1 cellular context compared by ENCODE assay signal in the genomic region with DNA sequence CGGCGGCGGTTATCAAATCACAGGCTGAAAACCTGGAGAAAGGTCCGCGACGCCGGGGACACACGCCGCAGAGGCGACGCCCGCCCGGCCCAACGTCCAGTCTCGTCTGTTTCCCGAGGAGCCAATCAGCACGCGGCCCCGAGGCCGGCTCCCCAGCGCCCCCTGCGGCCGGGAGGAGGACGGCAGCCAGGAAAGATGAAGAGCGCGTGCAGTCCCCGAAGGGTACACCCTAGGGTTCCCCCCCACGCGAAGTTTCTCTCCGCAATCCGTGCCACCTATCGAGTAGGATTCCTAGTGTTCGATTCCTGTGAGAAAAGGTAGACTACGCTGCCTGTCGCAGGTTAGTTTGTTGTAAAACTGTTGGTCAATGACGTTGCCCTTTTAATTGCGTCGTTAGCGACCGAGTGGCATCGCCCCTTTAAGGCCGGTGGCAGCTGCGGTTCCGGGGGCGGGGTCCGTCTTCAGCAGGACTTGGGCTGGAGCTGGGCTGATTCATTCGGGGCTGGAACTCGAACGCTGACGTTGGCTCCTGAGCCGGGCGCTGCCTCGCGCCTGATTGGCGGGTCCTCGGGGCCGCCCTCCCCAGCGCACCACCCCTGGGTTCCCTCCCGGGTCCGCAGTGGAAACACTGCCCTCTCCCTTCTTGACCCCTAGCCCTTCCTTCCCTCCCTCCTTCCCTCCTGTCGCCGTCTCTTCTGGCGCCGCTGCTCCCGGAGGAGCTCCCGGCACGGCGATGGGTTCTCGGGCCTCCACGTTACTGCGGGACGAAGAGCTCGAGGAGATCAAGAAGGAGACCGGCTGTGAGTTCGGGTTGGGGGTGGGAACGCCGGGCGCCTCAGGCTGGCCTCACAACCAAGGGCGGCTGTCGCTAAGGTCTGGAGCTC.
TF ChIP-seq lines count a peak whose summit lies in the region.

Gene CHP1, plus strand, starts transcription at position 619 of the 884 bp plus-strand sequence. Its CDS starts 115 bp downstream, at position 734.
Gene EXD1, minus strand, starts transcription at position 108 of the 884 bp plus-strand sequence. CDS start 4,182 bp downstream, outside the sequence.

TF ChIP-seq in K562, 482 proteins besides CTCF, POLR2A, EP300 and RAD21 (continued from another document and continues in another):
- TF ChIP-seq FOXO4 (CRISPR knock-in tag; IDR thresholded peaks at IDR 0.05) (no peak), NFIC (IDR thresholded peaks at IDR 0.05) (peak; percentile 85), MCM5 (IDR thresholded peaks at IDR 0.05; ENCODE audit: low read depth) (no peak), ZBTB33 (CRISPR knock-in tag; IDR thresholded peaks at IDR 0.05) (peak; percentile 97), TAL1 (IDR thresholded peaks at IDR 0.05) (peak; percentile 40; the same call in 1 of the 2 replicates), RBM34 (IDR thresholded peaks at IDR 0.05; ENCODE audit: borderline replicate concordance, insufficient read depth, low read length) (no peak), KAT8 (IDR thresholded peaks at IDR 0.05; ENCODE audit: low read depth) (no peak), ZNF143 (CRISPR knock-in tag; IDR thresholded peaks at IDR 0.05) (no peak), GATA2 (CRISPR knock-in tag; IDR thresholded peaks at IDR 0.05) (0 out of 2 replicates have a peak, but pooled peaks have one; percentile 37), MXD1 (CRISPR knock-in tag; IDR thresholded peaks at IDR 0.05; ENCODE audit: borderline replicate concordance, poor library complexity, severe bottlenecking) (no peak), E2F5 (CRISPR knock-in tag; IDR thresholded peaks at IDR 0.05) (peak; percentile 95), DACH1 (IDR thresholded peaks at IDR 0.05; ENCODE audit: partially characterized antibody) (no peak), ERF (CRISPR knock-in tag; IDR thresholded peaks at IDR 0.05) (0 out of 2 replicates have a peak, but pooled peaks have one; percentile 63), COPS2 (conservative IDR thresholded peaks at IDR 0.05) (no peak), HMBOX1 (IDR thresholded peaks at IDR 0.05) (0 out of 2 replicates have a peak, but pooled peaks have one; percentile 13), SMAD4 (CRISPR knock-in tag; conservative IDR thresholded peaks at IDR 0.05) (peak; percentile 89), ILF3 (IDR thresholded peaks at IDR 0.05; ENCODE audit: borderline replicate concordance) (no peak), KDM1A (IDR thresholded peaks at IDR 0.05) (0 out of 4 replicates have a peak, but pooled peaks of 1 of the 2 experiments have one; percentile 30), TEAD4 (IDR thresholded peaks at IDR 0.05; ENCODE audit: low read length) (peak; percentile 50; the same call in 1 of the 2 replicates), TEAD4 (CRISPR knock-in tag; IDR thresholded peaks at IDR 0.05; ENCODE audit: borderline replicate concordance) (peak; percentile 38; the same call in 1 of the 2 replicates), ARNT (IDR thresholded peaks at IDR 0.05) (peak in 1 of 2 experiments; percentile 68; a peak in 2 of 4 replicates), ZNF699 (CRISPR knock-in tag; IDR thresholded peaks at IDR 0.05; ENCODE audit: insufficient replicate concordance) (no peak), ZNF384 (IDR thresholded peaks at IDR 0.05; ENCODE audit: low read depth, low read length) (no peak), THRAP3 (IDR thresholded peaks at IDR 0.05; ENCODE audit: borderline replicate concordance) (no peak), CAMTA2 (CRISPR knock-in tag; conservative IDR thresholded peaks at IDR 0.05) (0 out of 2 replicates have a peak, but pooled peaks have one; percentile 50), NCOA1 (IDR thresholded peaks at IDR 0.05; ENCODE audit: low read depth) (no peak; the same call in 1 of the 2 replicates), SRF (CRISPR knock-in tag; IDR thresholded peaks at IDR 0.05) (peak in 1 of 2 experiments; percentile 56; a peak in 1 of 4 replicates), FOS (IDR thresholded peaks at IDR 0.05; ENCODE audit: extremely low read depth, insufficient read length) (peak; percentile 40), ZNF583 (CRISPR knock-in tag; IDR thresholded peaks at IDR 0.05) (no peak), SAFB (IDR thresholded peaks at IDR 0.05; ENCODE audit: borderline replicate concordance, low read depth, low read length) (no peak), JUND (IDR thresholded peaks at IDR 0.05; ENCODE audit: borderline replicate concordance, low read depth, low read length) (peak; percentile 84), JUND (tag; IDR thresholded peaks at IDR 0.05; ENCODE audit: borderline replicate concordance, low read depth, low read length) (peak; percentile 76; the same call in 2 of the 3 replicates), ELF1 (tag; IDR thresholded peaks at IDR 0.05) (peak; percentile 51; the same call in 1 of the 2 replicates), BHLHE40 (IDR thresholded peaks at IDR 0.05; ENCODE audit: low read length) (no peak; the same call in 1 of the 2 replicates), ZBTB7A (IDR thresholded peaks at IDR 0.05; ENCODE audit: borderline replicate concordance, control insufficient read depth, low read depth, low read length) (peak; percentile 38; the same call in 1 of the 2 replicates), HNRNPLL (IDR thresholded peaks at IDR 0.05; ENCODE audit: low read depth, low read length, poor library complexity, severe bottlenecking) (peak; percentile 21), THAP12 (CRISPR knock-in tag; IDR thresholded peaks at IDR 0.05) (peak; percentile 56), DIDO1 (tag; IDR thresholded peaks at IDR 0.05; ENCODE audit: low read depth) (no peak), ZNF174 (CRISPR knock-in tag; IDR thresholded peaks at IDR 0.05) (no peak), SIN3A (IDR thresholded peaks at IDR 0.05; ENCODE audit: borderline replicate concordance in 2 of 2, control insufficient read depth in 1 of 2, low read depth in 2 of 2, low read length in 2 of 2) (0 out of 4 replicates have a peak, but pooled peaks have one; percentile 11 to 70), CBX2 (IDR thresholded peaks at IDR 0.05; ENCODE audit: insufficient read depth, low read length, poor library complexity, severe bottlenecking) (no peak)
- TF ChIP-seq, protein P1, sequence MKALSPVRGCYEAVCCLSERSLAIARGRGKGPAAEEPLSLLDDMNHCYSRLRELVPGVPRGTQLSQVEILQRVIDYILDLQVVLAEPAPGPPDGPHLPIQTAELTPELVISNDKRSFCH (CRISPR knock-in tag; IDR thresholded peaks at IDR 0.05), result no peak
- TF ChIP-seq, protein P1 (tag; IDR thresholded peaks at IDR 0.05), result peak; percentile 75; the same call in 1 of the 2 replicates
- TF ChIP-seq, protein P2, sequence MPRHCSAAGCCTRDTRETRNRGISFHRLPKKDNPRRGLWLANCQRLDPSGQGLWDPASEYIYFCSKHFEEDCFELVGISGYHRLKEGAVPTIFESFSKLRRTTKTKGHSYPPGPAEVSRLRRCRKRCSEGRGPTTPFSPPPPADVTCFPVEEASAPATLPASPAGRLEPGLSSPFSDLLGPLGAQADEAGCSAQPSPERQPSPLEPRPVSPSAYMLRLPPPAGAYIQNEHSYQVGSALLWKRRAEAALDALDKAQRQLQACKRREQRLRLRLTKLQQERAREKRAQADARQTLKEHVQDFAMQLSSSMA (CRISPR knock-in tag; IDR thresholded peaks at IDR 0.05), result no peak
- TF ChIP-seq, protein P3, sequence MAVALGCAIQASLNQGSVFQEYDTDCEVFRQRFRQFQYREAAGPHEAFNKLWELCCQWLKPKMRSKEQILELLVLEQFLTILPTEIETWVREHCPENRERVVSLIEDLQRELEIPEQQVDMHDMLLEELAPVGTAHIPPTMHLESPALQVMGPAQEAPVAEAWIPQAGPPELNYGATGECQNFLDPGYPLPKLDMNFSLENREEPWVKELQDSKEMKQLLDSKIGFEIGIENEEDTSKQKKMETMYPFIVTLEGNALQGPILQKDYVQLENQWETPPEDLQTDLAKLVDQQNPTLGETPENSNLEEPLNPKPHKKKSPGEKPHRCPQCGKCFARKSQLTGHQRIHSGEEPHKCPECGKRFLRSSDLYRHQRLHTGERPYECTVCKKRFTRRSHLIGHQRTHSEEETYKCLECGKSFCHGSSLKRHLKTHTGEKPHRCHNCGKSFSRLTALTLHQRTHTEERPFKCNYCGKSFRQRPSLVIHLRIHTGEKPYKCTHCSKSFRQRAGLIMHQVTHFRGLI (CRISPR knock-in tag; IDR thresholded peaks at IDR 0.05), result no peak
- TF ChIP-seq, protein P4, sequence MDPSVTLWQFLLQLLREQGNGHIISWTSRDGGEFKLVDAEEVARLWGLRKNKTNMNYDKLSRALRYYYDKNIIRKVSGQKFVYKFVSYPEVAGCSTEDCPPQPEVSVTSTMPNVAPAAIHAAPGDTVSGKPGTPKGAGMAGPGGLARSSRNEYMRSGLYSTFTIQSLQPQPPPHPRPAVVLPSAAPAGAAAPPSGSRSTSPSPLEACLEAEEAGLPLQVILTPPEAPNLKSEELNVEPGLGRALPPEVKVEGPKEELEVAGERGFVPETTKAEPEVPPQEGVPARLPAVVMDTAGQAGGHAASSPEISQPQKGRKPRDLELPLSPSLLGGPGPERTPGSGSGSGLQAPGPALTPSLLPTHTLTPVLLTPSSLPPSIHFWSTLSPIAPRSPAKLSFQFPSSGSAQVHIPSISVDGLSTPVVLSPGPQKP (CRISPR knock-in tag; IDR thresholded peaks at IDR 0.05), result no peak
- TF ChIP-seq, protein P5, sequence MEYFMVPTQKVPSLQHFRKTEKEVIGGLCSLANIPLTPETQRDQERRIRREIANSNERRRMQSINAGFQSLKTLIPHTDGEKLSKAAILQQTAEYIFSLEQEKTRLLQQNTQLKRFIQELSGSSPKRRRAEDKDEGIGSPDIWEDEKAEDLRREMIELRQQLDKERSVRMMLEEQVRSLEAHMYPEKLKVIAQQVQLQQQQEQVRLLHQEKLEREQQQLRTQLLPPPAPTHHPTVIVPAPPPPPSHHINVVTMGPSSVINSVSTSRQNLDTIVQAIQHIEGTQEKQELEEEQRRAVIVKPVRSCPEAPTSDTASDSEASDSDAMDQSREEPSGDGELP (CRISPR knock-in tag; IDR thresholded peaks at IDR 0.05; ENCODE audit: borderline replicate concordance), result peak; percentile 95
